In the genomic region with DNA sequence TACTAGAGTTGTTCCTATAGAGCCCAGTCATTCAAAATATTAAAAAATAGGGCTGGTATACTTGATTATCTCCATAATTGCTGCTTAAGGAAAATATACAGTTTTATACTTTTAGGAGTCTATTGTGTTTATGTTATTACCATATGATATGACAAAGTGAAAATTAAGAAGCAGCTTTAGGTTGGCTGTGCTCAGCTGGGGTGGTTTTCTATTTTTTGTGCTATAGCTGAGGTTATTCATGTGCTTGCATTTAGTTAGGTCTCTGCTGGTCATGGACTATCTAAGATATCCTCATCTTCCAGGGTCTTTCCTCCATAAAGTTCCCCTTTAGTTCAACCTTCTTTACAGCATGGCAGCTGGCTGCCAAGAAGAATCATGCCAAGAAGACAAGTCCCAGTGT, we compare ENCODE assay signal across 10 cellular contexts. TPM values are rescaled to one million over a fixed set of nuclear protein-coding genes. Genes with fewer than 3 reads are reported as not detected.
"Had no signal": no experiment of that assay in that cellular context is flagged by ENCODE, and none has a peak within 500 bp of the region (broad histone marks: within the 10 kb centered on the region; RNA-seq: fewer than 3 reads in every experiment).

No MANE protein-coding gene starts in this region.

- H3K9ac ChIP-seq: GM23248 had no signal

- H3K4me3 Mint-ChIP-seq: H9, HFFc6 had no signal

- H3K27ac Mint-ChIP-seq: H9, HFFc6 had no signal

- H3K36me3 ChIP-seq: HAP-1 had no signal

- H2AFZ ChIP-seq: GM23248 had no signal

- H3K4me3 ChIP-seq: GM23248, HAP-1 had no signal

- ATAC-seq: HCT116 had no signal

- H3K9me3 Mint-ChIP-seq: H9, HFFc6 had no signal

- H3K9me3 ChIP-seq: HAP-1 had no signal

- H3K27ac ChIP-seq: GM23248 had no signal

- DNase-seq: GM23248, GOT3, H7, H9, HCEC 1CT, HFFc6 had no signal

- FAIRE-seq: H1, H54 had no signal

RNA-seq across cellular contexts. Expression of a gene that starts 13.6 kb away (rescaled TPM):
- total RNA-seq: GM23248, H9 had no signal
